3 cellular contexts compared by ENCODE assay signal in genomic region chr4:109949099-109949718, GRCh38. TPM values are rescaled to one million over a fixed set of nuclear protein-coding genes. Genes with fewer than 3 reads are reported as not detected.
"Had no signal": no experiment of that assay in that cellular context is flagged by ENCODE, and none has a peak within 500 bp of the region (broad histone marks: within the 10 kb centered on the region; RNA-seq: fewer than 3 reads in every experiment).

No MANE protein-coding gene starts in this region.

RNA-seq across cellular contexts. Expression of gene EGF, which starts 36.5 kb away (rescaled TPM):
- total RNA-seq: activated naive CD8-positive, alpha-beta T cell treated with anti-CD3 and anti-CD28 coated beads for 36 hours; activated T-helper 2 cell treated with anti-CD3 and anti-CD28 coated beads, Interferon-gamma antibody, Interleukin-2, Interleukin-4, amounts not matched to agents 10 μg/mL and 5 μg/mL and 100 μg/mL, durations not matched to agents 14 hours and 24 hours and 36 hours; ascending aorta had no signal
